17 cellular contexts compared by ENCODE assay signal in genomic region chr21:38175321-38175720, GRCh38.
"Had no signal": no experiment of that assay in that cellular context is flagged by ENCODE, and none has a peak within 500 bp of the region (broad histone marks: within the 10 kb centered on the region; RNA-seq: fewer than 3 reads in every experiment).

No MANE protein-coding gene starts in this region.

- H3K27ac Mint-ChIP-seq: activated CD8-positive, alpha-beta T cell treated with anti-CD3 and anti-CD28 coated beads, Interleukin-2, amount 10 ng/mL, durations not matched to agents 7 days and 5 days; activated naive CD8-positive, alpha-beta T cell treated with anti-CD3 and anti-CD28 coated beads for 36 hours; stimulated activated memory B cell treated with anti-CD40 and anti-IgM and Interleukin-4, amounts not matched to agents 10 μg/mL and 1 μg/mL and 100 μg/mL, for 72 hours had no signal

- H3K27ac ChIP-seq: breast epithelium, esophagus muscularis mucosa, tibial nerve, uterus had no signal

- H3K4me1 ChIP-seq: breast epithelium, uterus had no signal

- H3K9me3 Mint-ChIP-seq: activated naive CD8-positive, alpha-beta T cell treated with anti-CD3 and anti-CD28 coated beads for 36 hours had no signal

- H3K4me3 Mint-ChIP-seq: activated CD8-positive, alpha-beta T cell treated with anti-CD3 and anti-CD28 coated beads, Interleukin-2, amount 10 ng/mL, durations not matched to agents 7 days and 5 days; activated naive CD8-positive, alpha-beta T cell treated with anti-CD3 and anti-CD28 coated beads for 36 hours; stimulated activated memory B cell treated with anti-CD40 and anti-IgM and Interleukin-4, amounts not matched to agents 10 μg/mL and 1 μg/mL and 100 μg/mL, for 72 hours had no signal

- DNase-seq: activated CD4-positive, alpha-beta T cell treated with anti-CD3 and anti-CD28 coated beads for 48 hours; activated CD8-positive, alpha-beta memory T cell treated with anti-CD3 and anti-CD28 coated beads, Interleukin-2, amount 50 U/mL, for 4 hours; activated CD8-positive, alpha-beta T cell treated with anti-CD3 and anti-CD28 coated beads, Interleukin-2, amount 10 ng/mL, durations not matched to agents 7 days and 5 days; activated gamma-delta T cell; activated naive CD8-positive, alpha-beta T cell treated with anti-CD3 and anti-CD28 coated beads for 36 hours; activated T-cell treated with anti-CD3 and anti-CD28 coated beads, Interleukin-2, amount 50 U/mL, for 48 hours; left colon; naive B cell; stimulated activated CD4-positive, alpha-beta T cell treated with anti-CD3 and anti-CD28 coated beads, Interleukin-2, amount 100 ng/mL, for 48 hours; T-helper 1 cell; uterus had no signal

- H3K36me3 ChIP-seq: breast epithelium, esophagus muscularis mucosa, tibial nerve, uterus had no signal

- ATAC-seq: activated CD8-positive, alpha-beta T cell treated with anti-CD3 and anti-CD28 coated beads, Interleukin-2, amount 10 ng/mL, durations not matched to agents 7 days and 5 days; left colon; SK-N-SH treated with all-trans-retinoic acid at 6 μM for 48 hours; stimulated activated memory B cell treated with anti-CD40 and anti-IgM and Interleukin-4, amounts not matched to agents 10 μg/mL and 1 μg/mL and 100 μg/mL, for 72 hours had no signal

- H3K9me3 ChIP-seq: breast epithelium, esophagus muscularis mucosa, tibial nerve, uterus had no signal

- H3K36me3 Mint-ChIP-seq: activated naive CD8-positive, alpha-beta T cell treated with anti-CD3 and anti-CD28 coated beads for 36 hours; naive B cell; stimulated activated memory B cell treated with anti-CD40 and anti-IgM and Interleukin-4, amounts not matched to agents 10 μg/mL and 1 μg/mL and 100 μg/mL, for 72 hours had no signal

- H3K27me3 ChIP-seq: breast epithelium, esophagus muscularis mucosa, tibial nerve, uterus had no signal

- H3K4me3 ChIP-seq: breast epithelium, esophagus muscularis mucosa, lung, tibial nerve, uterus had no signal

- H3K4me1 Mint-ChIP-seq: activated naive CD8-positive, alpha-beta T cell treated with anti-CD3 and anti-CD28 coated beads for 36 hours; naive B cell; stimulated activated memory B cell treated with anti-CD40 and anti-IgM and Interleukin-4, amounts not matched to agents 10 μg/mL and 1 μg/mL and 100 μg/mL, for 72 hours had no signal
